Comparison of ENCODE assay signal across 8 cellular contexts in genomic region chr19:8209111-8209964, GRCh38. TPM values are rescaled to one million over a fixed set of nuclear protein-coding genes. Genes with fewer than 3 reads are reported as not detected.
A peak's percentile ranks its signal among the peaks of the same experiment; 100 is the strongest.
DNase-seq lines count a peak whose midpoint lies in the region; ATAC-seq, FAIRE-seq and TF ChIP-seq lines count a peak whose summit lies in the region.

Gene CERS4, plus strand, starts transcription at chr19:8209370. Its CDS starts 41,707 bp downstream, at chr19:8251077.

- no peak within 1 kb of the TSS for H3K27ac ChIP-seq in endothelial cell of umbilical vein (ENCODE audit: insufficient read depth, low read depth, low read length)

- no TSS peak for BruUV-seq in endothelial cell of umbilical vein (replicated peaks; lab: Mats Ljungman, UMichigan)

- no peaks in the 10 kb centered on the region for H3K79me2 ChIP-seq in endothelial cell of umbilical vein (ENCODE audit: control insufficient read depth, insufficient read depth, low read length)

- TF ChIP-seq CTCF in endothelial cell of umbilical vein (IDR thresholded peaks at IDR 0.05; ENCODE audit: extremely low read depth in 1 of 2, insufficient read depth in 1 of 2, low read depth in 1 of 2, low read length in 2 of 2), result no peak

- no peak within 1 kb of the TSS for H3K9ac ChIP-seq in endothelial cell of umbilical vein (replicated peaks; ENCODE audit: extremely low read depth, insufficient read depth, low read length)

- peak within 1 kb of the TSS; percentile 31 for H3K4me2 ChIP-seq in endothelial cell of umbilical vein (ENCODE audit: insufficient read depth, low read length)

- H4K20me1 ChIP-seq in endothelial cell of umbilical vein (replicated peaks; ENCODE audit: control insufficient read depth, extremely low read depth, insufficient read depth, low read length), result no peaks in the 10 kb centered on the region

- intact Hi-C loops in endothelial cell of umbilical vein (cut with micrococcal nuclease), result no loop called here

- dilution Hi-C loops in endothelial cell of umbilical vein (cut with MboI; ENCODE audit: extremely low pct_ligation_motif_present, low sequenced_read_pairs), result no loop called here

- H2AFZ ChIP-seq in endothelial cell of umbilical vein (ENCODE audit: low read depth, low read length), result peak within 1 kb of the TSS; percentile 94

- CTCF ChIA-PET in endothelial cell of umbilical vein (lab: Charles Lee), result interaction anchor here (0.9 kb wide), 1 partner anchor 51 kb away, joined by 3 read pairs; no protein-coding TSS in a partner anchor

- no peaks in the 10 kb centered on the region for H3K9me1 ChIP-seq in endothelial cell of umbilical vein (replicated peaks; ENCODE audit: control insufficient read depth, extremely low read depth, insufficient read depth, low read length)

- DNase-seq in GM18507 (ENCODE audit: extremely low spot score, insufficient read length, low read depth), result peak; percentile 75
- DNase-seq in NCI-H748 (lab: John Stamatoyannopoulos, UW; ENCODE audit: unreplicated experiment), result peak; percentile 78
- peak; percentile 89 for DNase-seq in activated CD8-positive, alpha-beta memory T cell treated with anti-CD3 and anti-CD28 coated beads, Interleukin-2, amount 50 U/mL, for 48 hours
- no peak for DNase-seq in endothelial cell of umbilical vein (ENCODE audit: low read depth, low spot score)
- DNase-seq in middle frontal gyrus (ENCODE audit: extremely low spot score, low spot score), result peak; percentile 61
- DNase-seq in stimulated activated CD8-positive, alpha-beta memory T cell treated with anti-CD3 and anti-CD28 coated beads, Interleukin-2, amount 100 ng/mL, for 1 hour (ENCODE audit: low read depth in 2 of 2), result peak; percentile 54 to 71
- DNase-seq in HPDE6-E6E7 (ENCODE audit: extremely low spot score), result no peak

- H3K36me3 ChIP-seq in endothelial cell of umbilical vein (ENCODE audit: control insufficient read depth in 2 of 2, extremely low read depth in 1 of 2, insufficient read depth in 2 of 2, low read length in 2 of 2), result no peaks in the 10 kb centered on the region

- POLR2A ChIA-PET in endothelial cell of umbilical vein (lab: Charles Lee), result interaction anchor here (0.6 kb wide), 1 partner anchor 357 kb away, joined by 5 read pairs; no protein-coding TSS in a partner anchor

- peak within 1 kb of the TSS in 2 of 3 experiments; percentile 27 to 53 for H3K4me3 ChIP-seq in endothelial cell of umbilical vein (replicated peaks in 1 of 3; ENCODE audit: insufficient read depth in 1 of 3, low read depth in 1 of 3, low read length in 3 of 3)

- no peak for TF ChIP-seq POLR2A in endothelial cell of umbilical vein (IDR thresholded peaks at IDR 0.05; ENCODE audit: low read depth, low read length)

- FAIRE-seq in GM18507 (lab: Jason Lieb, UNC) (peak; percentile 61), endothelial cell of umbilical vein (lab: Jason Lieb, UNC) (no peak)

- peaks cover 2% of the 10 kb centered on the region for H3K4me1 ChIP-seq in endothelial cell of umbilical vein (ENCODE audit: control insufficient read depth, extremely low read depth, insufficient read depth, low read length)

- ATAC-seq in HG02852 (IDR thresholded peaks at IDR 0.05; ENCODE audit: unreplicated experiment), result peak; percentile 58

- no peaks in the 10 kb centered on the region for H3K9me3 ChIP-seq in endothelial cell of umbilical vein (replicated peaks; ENCODE audit: control insufficient read depth, insufficient read depth, low read length)

- peaks cover 4 to 7% of the 10 kb centered on the region in 2 experiments for H3K27me3 ChIP-seq in endothelial cell of umbilical vein (ENCODE audit: control insufficient read depth in 2 of 2, insufficient read depth in 2 of 2, low read length in 2 of 2)

TF ChIP-seq in endothelial cell of umbilical vein, 7 proteins besides CTCF, POLR2A, EP300 and RAD21:
- TF ChIP-seq MYC (IDR thresholded peaks at IDR 0.05; ENCODE audit: low read depth, low read length) (no peak), EZH2 (IDR thresholded peaks at IDR 0.05; ENCODE audit: borderline replicate concordance, low read depth, low read length, severe bottlenecking) (peak; percentile 50), MAX (IDR thresholded peaks at IDR 0.05; ENCODE audit: insufficient read depth, insufficient read length) (no peak), FOS (IDR thresholded peaks at IDR 0.05; ENCODE audit: borderline replicate concordance, insufficient read depth, low read length) (no peak), POLR2AphosphoS5 (IDR thresholded peaks at IDR 0.05; ENCODE audit: insufficient read depth, low read depth, low read length) (no peak), GATA2 (IDR thresholded peaks at IDR 0.05; ENCODE audit: insufficient read depth, insufficient read length, low read depth, low read length) (no peak), JUN (IDR thresholded peaks at IDR 0.05; ENCODE audit: borderline replicate concordance, insufficient read depth, insufficient read length, low read depth) (no peak)

RNA-seq across cellular contexts. Expression of gene CERS4, which starts in this region (rescaled TPM):
- 2.5 and 4.9 TPM in 2 replicates for total RNA-seq in endothelial cell of umbilical vein
- 7.7 and 9.9 TPM in 2 replicates for polyA plus RNA-seq in endothelial cell of umbilical vein
- 3.2 and 4.5 TPM in 2 replicates for polyA plus RNA-seq in endothelial cell of umbilical vein (2011; cell fraction: cytosol; rRNA removed)
- polyA plus RNA-seq in endothelial cell of umbilical vein (2011; cell fraction: nucleus; rRNA removed), result 2.1 and 2.2 TPM in 2 replicates
- 1.8 and 3.3 TPM in 2 replicates for polyA plus RNA-seq in endothelial cell of umbilical vein (2012)
- polyA minus RNA-seq in endothelial cell of umbilical vein, result 4.6 and 6.2 TPM in 2 replicates
- not detected for polyA minus RNA-seq in endothelial cell of umbilical vein (2011; cell fraction: cytosol; rRNA and poly(A)+ RNA removed)
- polyA minus RNA-seq in endothelial cell of umbilical vein (2011; cell fraction: nucleus; rRNA and poly(A)+ RNA removed), result 0.67 and 1.6 TPM in 2 replicates

Comparison
In these comparisons a context has a peak if more than half of its experiments do, and no peak if none do; other contexts are left out.
1. DNase-seq: peak in GM18507 (single experiment), NCI-H748 (single experiment), activated CD8-positive, alpha-beta memory T cell treated with anti-CD3 and anti-CD28 coated beads, Interleukin-2, amount 50 U/mL, for 48 hours (single experiment), middle frontal gyrus (single experiment) and stimulated activated CD8-positive, alpha-beta memory T cell treated with anti-CD3 and anti-CD28 coated beads, Interleukin-2, amount 100 ng/mL, for 1 hour (2 of 2); none in endothelial cell of umbilical vein (single experiment) and HPDE6-E6E7 (single experiment).